ENCODE assay signal across 23 cellular contexts in genomic region chr11:35588627-35589026, GRCh38. TPM values are rescaled to one million over a fixed set of nuclear protein-coding genes. Genes with fewer than 3 reads are reported as not detected.
DNase-seq lines count a peak whose midpoint lies in the region; ATAC-seq and TF ChIP-seq lines count a peak whose summit lies in the region.
"Had no signal": no experiment of that assay in that cellular context is flagged by ENCODE, and none has a peak within 500 bp of the region (broad histone marks: within the 10 kb centered on the region; RNA-seq: fewer than 3 reads in every experiment).

No MANE protein-coding gene starts in this region.

- H4K20me1 ChIP-seq in smooth muscle cell (ENCODE audit: low read depth) = no peaks in the 10 kb centered on the region
- H4K20me1 ChIP-seq in GM23338 (replicated peaks; ENCODE audit: insufficient read depth) = no peaks in the 10 kb centered on the region

- H3K4me3 Mint-ChIP-seq in MCF 10A (ENCODE audit: unreplicated experiment) (no peak overlapping the region), GM23338 (no peak overlapping the region)
- H3K4me3 Mint-ChIP-seq in activated CD4-positive, alpha-beta T cell treated with anti-CD3 and anti-CD28 coated beads, Interleukin-2, amount 10 ng/mL, durations not matched to agents 7 days and 5 days = no peak overlapping the region
- H3K4me3 Mint-ChIP-seq: activated B cell treated with CpG ODN at 0.5 μM for 24 hours; CD4-positive, CD25-positive, alpha-beta regulatory T cell; H9; T-helper 1 cell treated with Interleukin-12 subunit alpha and Interleukin-12 subunit beta and Interleukin-4 antibody, amounts not matched to agents 30 μg/mL and 1 μg/mL, for 36 hours had no signal

- H3K27ac Mint-ChIP-seq in MCF 10A (ENCODE audit: low read depth, unreplicated experiment) = no peak overlapping the region
- no peak overlapping the region for H3K27ac Mint-ChIP-seq in GM23338
- H3K27ac Mint-ChIP-seq in activated CD4-positive, alpha-beta T cell treated with anti-CD3 and anti-CD28 coated beads, Interleukin-2, amount 10 ng/mL, durations not matched to agents 7 days and 5 days = no peak overlapping the region
- H3K27ac Mint-ChIP-seq: activated B cell treated with CpG ODN at 0.5 μM for 24 hours; activated T-helper 2 cell treated with anti-CD3 and anti-CD28 coated beads, Interferon-gamma antibody, Interleukin-2, Interleukin-4, amounts not matched to agents 10 μg/mL and 5 μg/mL and 100 μg/mL, durations not matched to agents 14 hours and 24 hours and 36 hours; CD4-positive, CD25-positive, alpha-beta regulatory T cell; H9; T-helper 1 cell treated with Interleukin-12 subunit alpha and Interleukin-12 subunit beta and Interleukin-4 antibody, amounts not matched to agents 30 μg/mL and 1 μg/mL, for 36 hours had no signal

- H3K9me3 ChIP-seq in breast epithelium (no peaks in the 10 kb centered on the region), smooth muscle cell (replicated peaks; ENCODE audit: low read depth) (no peaks in the 10 kb centered on the region)
- H3K9me3 ChIP-seq: heart left ventricle, stomach, upper lobe of right lung had no signal

- H3K36me3 ChIP-seq in breast epithelium (no peaks in the 10 kb centered on the region), smooth muscle cell (ENCODE audit: low read depth) (no peaks in the 10 kb centered on the region), GM23338 (ENCODE audit: insufficient read depth) (no peaks in the 10 kb centered on the region)
- H3K36me3 ChIP-seq: heart left ventricle, stomach, upper lobe of right lung had no signal

- H3K27me3 ChIP-seq in breast epithelium (no peaks in the 10 kb centered on the region), smooth muscle cell (ENCODE audit: low read depth) (no peaks in the 10 kb centered on the region), GM23338 (ENCODE audit: insufficient read depth) (no peaks in the 10 kb centered on the region)

- no peak for TF ChIP-seq CTCF in MCF 10A (IDR thresholded peaks at IDR 0.05; ENCODE audit: unreplicated experiment)
- no peak for TF ChIP-seq CTCF in breast epithelium (IDR thresholded peaks at IDR 0.05)
- TF ChIP-seq CTCF in fibroblast of pulmonary artery (IDR thresholded peaks at IDR 0.05; ENCODE audit: low read length, missing control alignments) = no peak
- TF ChIP-seq CTCF in smooth muscle cell (IDR thresholded peaks at IDR 0.05; ENCODE audit: borderline replicate concordance, insufficient read depth, poor library complexity, severe bottlenecking) = no peak
- no peak for TF ChIP-seq CTCF in GM23338 (conservative IDR thresholded peaks at IDR 0.05; ENCODE audit: low read depth in 2 of 2)

- 23% methylated on average over 4 of the region's 4 CpGs for WGBS in smooth muscle cell (ENCODE audit: low lambda C conversion rate)

- H3K36me3 Mint-ChIP-seq in MCF 10A (ENCODE audit: insufficient read depth, unreplicated experiment) (no peaks in the 10 kb centered on the region), GM23338 (ENCODE audit: low read depth) (no peaks in the 10 kb centered on the region)
- H3K36me3 Mint-ChIP-seq in activated CD4-positive, alpha-beta T cell treated with anti-CD3 and anti-CD28 coated beads, Interleukin-2, amount 10 ng/mL, durations not matched to agents 7 days and 5 days (ENCODE audit: low read depth) = no peaks in the 10 kb centered on the region
- H3K36me3 Mint-ChIP-seq: CD4-positive, CD25-positive, alpha-beta regulatory T cell had no signal

- H3K27ac ChIP-seq in breast epithelium (no peak overlapping the region), smooth muscle cell (ENCODE audit: low read depth) (peak overlapping the region; percentile 23), GM23338 (ENCODE audit: low read depth) (no peak overlapping the region)
- H3K27ac ChIP-seq: 22Rv1, epithelial cell of prostate, heart left ventricle, stomach, upper lobe of right lung had no signal

- H3K4me1 Mint-ChIP-seq in MCF 10A (ENCODE audit: insufficient read depth, unreplicated experiment) = peaks cover 32% of the 10 kb centered on the region
- H3K4me1 Mint-ChIP-seq in GM23338 = no peaks in the 10 kb centered on the region; the same call in 2 of the 3 replicates
- H3K4me1 Mint-ChIP-seq in activated CD4-positive, alpha-beta T cell treated with anti-CD3 and anti-CD28 coated beads, Interleukin-2, amount 10 ng/mL, durations not matched to agents 7 days and 5 days = no peaks in the 10 kb centered on the region
- H3K4me1 Mint-ChIP-seq: activated B cell treated with CpG ODN at 0.5 μM for 24 hours; CD4-positive, CD25-positive, alpha-beta regulatory T cell had no signal

- H3K9ac ChIP-seq in smooth muscle cell (ENCODE audit: low read depth) = no peak overlapping the region

- CTCF ChIA-PET in MCF 10A (lab: Yijun Ruan, JAX) = interaction anchor here (0.7 to 1.2 kb wide), 2 partner anchors 10 to 101 kb away, joined by 3 read pairs; no protein-coding TSS in a partner anchor
- CTCF ChIA-PET in activated CD4-positive, alpha-beta T cell treated with anti-CD3 and anti-CD28 coated beads, Interleukin-2, amount 10 ng/mL, durations not matched to agents 7 days and 5 days (lab: Charles Lee) = no interaction called here

- H3F3A ChIP-seq in smooth muscle cell (ENCODE audit: low read depth) (no peaks in the 10 kb centered on the region), GM23338 (replicated peaks; ENCODE audit: low read depth) (no peaks in the 10 kb centered on the region)

- DNase-seq in MCF 10A (ENCODE audit: unreplicated experiment) = peak; percentile 33
- no peak for DNase-seq in breast epithelium (ENCODE audit: low spot score in 2 of 2)
- DNase-seq in amniotic epithelial cell (ENCODE audit: low read depth) = peak; percentile 77
- peak; percentile 70 for DNase-seq in fibroblast of pulmonary artery (ENCODE audit: low read depth)
- no peak for DNase-seq in smooth muscle cell (lab: John Stamatoyannopoulos, UW; ENCODE audit: unreplicated experiment)
- DNase-seq in GM23338 (ENCODE audit: low spot score) = no peak
- DNase-seq in activated CD4-positive, alpha-beta T cell treated with anti-CD3 and anti-CD28 coated beads, Interleukin-2, amount 10 ng/mL, durations not matched to agents 7 days and 5 days = no peak
- DNase-seq: activated B cell treated with CpG ODN at 0.5 μM for 24 hours; amygdala; CD4-positive, CD25-positive, alpha-beta regulatory T cell; cortex of kidney; DMS53; H9; heart left ventricle; NCI-H1694 treated with DMSO at 0.1 percent for 48 hours; stomach; upper lobe of right lung had no signal

- H3K9me3 Mint-ChIP-seq in MCF 10A (ENCODE audit: unreplicated experiment) = no peaks in the 10 kb centered on the region
- no peaks in the 10 kb centered on the region; the same call in 2 of the 3 replicates for H3K9me3 Mint-ChIP-seq in GM23338
- H3K9me3 Mint-ChIP-seq in activated CD4-positive, alpha-beta T cell treated with anti-CD3 and anti-CD28 coated beads, Interleukin-2, amount 10 ng/mL, durations not matched to agents 7 days and 5 days = no peaks in the 10 kb centered on the region
- H3K9me3 Mint-ChIP-seq: activated B cell treated with CpG ODN at 0.5 μM for 24 hours; activated T-helper 2 cell treated with anti-CD3 and anti-CD28 coated beads, Interferon-gamma antibody, Interleukin-2, Interleukin-4, amounts not matched to agents 10 μg/mL and 5 μg/mL and 100 μg/mL, durations not matched to agents 14 hours and 24 hours and 36 hours; H9; T-helper 1 cell treated with Interleukin-12 subunit alpha and Interleukin-12 subunit beta and Interleukin-4 antibody, amounts not matched to agents 30 μg/mL and 1 μg/mL, for 36 hours had no signal

- H3K4me2 ChIP-seq in smooth muscle cell (peak overlapping the region; percentile 67), GM23338 (no peak overlapping the region)

- H3K4me1 ChIP-seq in breast epithelium (no peaks in the 10 kb centered on the region), smooth muscle cell (ENCODE audit: low read depth) (peaks cover 14% of the 10 kb centered on the region), GM23338 (ENCODE audit: insufficient read depth) (no peaks in the 10 kb centered on the region)
- H3K4me1 ChIP-seq: heart left ventricle, stomach, upper lobe of right lung had no signal

- no peaks in the 10 kb centered on the region for H3K79me2 ChIP-seq in smooth muscle cell (ENCODE audit: low read depth)
- no peaks in the 10 kb centered on the region for H3K79me2 ChIP-seq in GM23338 (replicated peaks; ENCODE audit: insufficient read depth)

- H3K27me3 Mint-ChIP-seq in MCF 10A (ENCODE audit: insufficient read depth, unreplicated experiment) = peaks cover 12% of the 10 kb centered on the region
- H3K27me3 Mint-ChIP-seq in GM23338 (ENCODE audit: insufficient read depth, low read depth, poor library complexity) = no peaks in the 10 kb centered on the region
- peaks cover 21% of the 10 kb centered on the region for H3K27me3 Mint-ChIP-seq in activated CD4-positive, alpha-beta T cell treated with anti-CD3 and anti-CD28 coated beads, Interleukin-2, amount 10 ng/mL, durations not matched to agents 7 days and 5 days

- no TSS peak for BruUV-seq in MCF 10A (replicated peaks; lab: Mats Ljungman, UMichigan)

- ATAC-seq in GM18502 (IDR thresholded peaks at IDR 0.05; ENCODE audit: poor library complexity, unreplicated experiment) (no peak), GM23338 (no peak)
- ATAC-seq: heart left ventricle, Right ventricle myocardium inferior, upper lobe of right lung had no signal

- no peak for TF ChIP-seq POLR2A in breast epithelium (IDR thresholded peaks at IDR 0.05)

- H3K9me2 ChIP-seq in GM23338 (ENCODE audit: insufficient read depth) = no peaks in the 10 kb centered on the region

- H2AFZ ChIP-seq in smooth muscle cell (ENCODE audit: low read depth) (no peak overlapping the region), GM23338 (no peak overlapping the region)

- intact Hi-C loops in MCF 10A (cut with micrococcal nuclease) (no loop called here), breast epithelium (cut with DNase I; ENCODE audit: low total_unique reads) (no loop called here)

- H3K4me3 ChIP-seq in breast epithelium = no peak overlapping the region
- H3K4me3 ChIP-seq in fibroblast of pulmonary artery (replicated peaks; ENCODE audit: low read depth, low read length) = no peak overlapping the region
- no peak overlapping the region for H3K4me3 ChIP-seq in smooth muscle cell
- no peak overlapping the region for H3K4me3 ChIP-seq in GM23338
- H3K4me3 ChIP-seq: heart left ventricle, stomach, upper lobe of right lung had no signal

- POLR2A ChIA-PET in MCF 10A (lab: Yijun Ruan, JAX) = no interaction called here
- POLR2A ChIA-PET in activated CD4-positive, alpha-beta T cell treated with anti-CD3 and anti-CD28 coated beads, Interleukin-2, amount 10 ng/mL, durations not matched to agents 7 days and 5 days (lab: Charles Lee) = no interaction called here

RNA-seq across cellular contexts. Expression of gene FJX1, which starts 29.6 kb away (rescaled TPM):
- total RNA-seq in MCF 10A (2022) (33.3 and 53.7 TPM in 2 replicates), breast epithelium (10 to 100 TPM in 1 of 3 donors, 1 to 10 TPM in 2; 1.1 to 12.1 (median 8.3) TPM), smooth muscle cell (28.3 and 32.7 TPM in 2 replicates)
- polyA plus RNA-seq in smooth muscle cell (41.2 and 44.5 TPM in 2 replicates), GM23338 (2016; fragmentation: Nextera tagmentation; extraction: Ambion mirVana) (9.4 and 10.0 TPM in 2 replicates)
- 16.1 and 18.4 TPM in 2 replicates for total RNA-seq in GM23338 (2014; rRNA removed; shearing (Covaris generic))
- total RNA-seq in activated CD4-positive, alpha-beta T cell treated with anti-CD3 and anti-CD28 coated beads, Interleukin-2, amount 10 ng/mL, durations not matched to agents 7 days and 5 days = under 1 TPM; 0.17 to 0.21 TPM
- total RNA-seq: CD4-positive, CD25-positive, alpha-beta regulatory T cell had no signal
- polyA plus RNA-seq: CD4-positive, CD25-positive, alpha-beta regulatory T cell had no signal

Comparison
In these comparisons a context has a peak if more than half of its experiments do, and no peak if none do; other contexts are left out.
1. DNase-seq: peak in MCF 10A (single experiment), amniotic epithelial cell (single experiment) and fibroblast of pulmonary artery (single experiment); none in breast epithelium (0 of 2), smooth muscle cell (single experiment), GM23338 (single experiment) and activated CD4-positive, alpha-beta T cell treated with anti-CD3 and anti-CD28 coated beads, Interleukin-2, amount 10 ng/mL, durations not matched to agents 7 days and 5 days (single experiment).